In genomic region chr4:825063-825968, GRCh38 we compare ENCODE assay signal across 8 cellular contexts. TPM values are rescaled to one million over a fixed set of nuclear protein-coding genes. Genes with fewer than 3 reads are reported as not detected.
A peak's percentile ranks its signal among the peaks of the same experiment; 100 is the strongest.
DNase-seq lines count a peak whose midpoint lies in the region; ATAC-seq lines count a peak whose summit lies in the region.

No MANE protein-coding gene starts in this region.

- H3K36me3 ChIP-seq in BLaER1, result no peaks in the 10 kb centered on the region
- H3K36me3 ChIP-seq in HUES48 (ENCODE audit: control insufficient read depth, insufficient read depth, low read length), result no peaks in the 10 kb centered on the region

- ATAC-seq in left lobe of liver (peak; percentile 66), GM19324 (IDR thresholded peaks at IDR 0.05; ENCODE audit: low FRiP score, unreplicated experiment) (no peak), GM21360 (IDR thresholded peaks at IDR 0.05; ENCODE audit: unreplicated experiment) (no peak)

- H3K27me3 ChIP-seq in BLaER1 (peaks cover 91% of the 10 kb centered on the region), HUES48 (ENCODE audit: control insufficient read depth, insufficient read depth, low read length) (peaks cover 79% of the 10 kb centered on the region)

- peak; percentile 49 to 69 for DNase-seq in T47D (ENCODE audit: low read depth in 1 of 2, low spot score in 1 of 2)
- DNase-seq in left lobe of liver (ENCODE audit: low spot score), result peak; percentile 40
- no peak for DNase-seq in NCI-H1436 (lab: John Stamatoyannopoulos, UW)
- DNase-seq in KG1 (lab: John Stamatoyannopoulos, UW), result no peak

- H3K27ac ChIP-seq in BLaER1 (no peak overlapping the region), HUES48 (ENCODE audit: low read depth, low read length) (no peak overlapping the region)

- peaks cover 50% of the 10 kb centered on the region for H4K20me1 ChIP-seq in BLaER1

- H3K9ac ChIP-seq in BLaER1, result no peak overlapping the region
- no peak overlapping the region for H3K9ac ChIP-seq in HUES48 (ENCODE audit: low read depth, low read length)

- in situ Hi-C loops in T47D (cut with HindIII; ENCODE audit: low pct_unique_long_range_greater_than_20kb, low sequenced_read_pairs), result no loop called here

- H3K4me3 ChIP-seq in BLaER1 (peak overlapping the region; percentile 50), HUES48 (ENCODE audit: low read depth, low read length) (peak overlapping the region; percentile 50; the same call in 1 of the 2 replicates)

- H3K9me3 ChIP-seq in BLaER1, result no peaks in the 10 kb centered on the region
- H3K9me3 ChIP-seq in HUES48 (ENCODE audit: control insufficient read depth, insufficient read depth, low read length), result no peaks in the 10 kb centered on the region

- peak overlapping the region; percentile 78 for H3K4me2 ChIP-seq in BLaER1

- H3K4me1 ChIP-seq in BLaER1, result peaks cover 48% of the 10 kb centered on the region
- no peaks in the 10 kb centered on the region for H3K4me1 ChIP-seq in HUES48 (ENCODE audit: control insufficient read depth, insufficient read depth, low read length)

RNA-seq across cellular contexts. Expression of gene CPLX1, which starts 0.6 kb away (rescaled TPM):
- 1.5 TPM for total RNA-seq in left lobe of liver

Comparison
In these comparisons a context has a peak if more than half of its experiments do, and no peak if none do; other contexts are left out.
1. DNase-seq: peak in T47D (2 of 2) and left lobe of liver (single experiment); none in NCI-H1436 (single experiment) and KG1 (single experiment).